In the genomic region with DNA sequence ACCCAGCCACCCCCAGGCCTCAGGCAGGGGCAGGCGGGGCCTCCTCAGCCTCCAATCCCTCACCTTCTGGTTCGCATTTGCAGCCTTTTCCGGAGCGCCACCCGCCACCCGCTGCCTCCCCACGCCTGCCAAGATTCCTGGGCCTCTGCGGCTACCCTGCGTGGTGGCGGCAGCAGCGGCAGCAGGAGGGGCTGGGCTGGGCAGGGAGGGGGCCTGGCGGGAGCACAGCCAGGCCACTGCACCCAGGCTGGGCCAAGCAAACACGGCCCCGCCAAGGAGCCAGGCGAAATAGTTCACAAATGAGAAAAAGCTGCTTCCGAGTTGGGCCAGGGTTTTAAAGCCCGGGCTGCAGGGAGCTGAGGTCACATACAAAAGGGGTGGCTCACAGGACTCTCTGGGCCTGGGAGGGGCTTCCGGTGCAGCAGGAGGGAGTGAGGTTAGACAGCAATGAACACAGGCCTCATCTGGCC, we compare ENCODE assay signal across 13 cellular contexts. TPM values are rescaled to one million over a fixed set of nuclear protein-coding genes. Genes with fewer than 3 reads are reported as not detected.
DNase-seq lines count a peak whose midpoint lies in the region; ATAC-seq and TF ChIP-seq lines count a peak whose summit lies in the region.
"Had no signal": no experiment of that assay in that cellular context is flagged by ENCODE, and none has a peak within 500 bp of the region (broad histone marks: within the 10 kb centered on the region; RNA-seq: fewer than 3 reads in every experiment).

No MANE protein-coding gene starts in this region.

- no peak overlapping the region for H3K18ac ChIP-seq in mesendoderm (ENCODE audit: low read length)

- H3K27me3 ChIP-seq in breast epithelium (no peaks in the 10 kb centered on the region), mesendoderm (ENCODE audit: insufficient read depth, low read length, poor library complexity) (no peaks in the 10 kb centered on the region), aorta (ENCODE audit: control insufficient read depth in 1 of 2, insufficient read depth in 2 of 2, low read length in 1 of 2) (no peaks in the 10 kb centered on the region)

- H3K9ac ChIP-seq in mesendoderm (ENCODE audit: low read length), result no peak overlapping the region

- H3K79me2 ChIP-seq in mesendoderm (ENCODE audit: control insufficient read depth, insufficient read depth, low read length), result no peaks in the 10 kb centered on the region

- ATAC-seq in aorta (ENCODE audit: low FRiP score), result peak; percentile 92
- no peak for ATAC-seq in GM18511 (IDR thresholded peaks at IDR 0.05; ENCODE audit: unreplicated experiment)
- ATAC-seq: left lobe of liver, T-helper 17 cell had no signal

- intact Hi-C loops in breast epithelium (cut with DNase I; ENCODE audit: low total_unique reads) (no loop called here), MCF 10A (cut with micrococcal nuclease) (no loop called here), aorta (cut with DNase I) (loop anchor here in 1 of 2 donors (1.0 kb wide), 1 partner anchor 21 kb away; no protein-coding TSS in a partner anchor)

- H3K27ac ChIP-seq in breast epithelium (peak overlapping the region; percentile 67 to 86), mesendoderm (ENCODE audit: low read depth, low read length) (no peak overlapping the region), aorta (ENCODE audit: low read depth in 1 of 2, low read length in 2 of 2) (peak overlapping the region; percentile 20 to 89)

- no peak overlapping the region for H3K4me3 Mint-ChIP-seq in MCF 10A (ENCODE audit: unreplicated experiment)
- H3K4me3 Mint-ChIP-seq: activated T-cell treated with anti-CD3 and anti-CD28 coated beads, Interleukin-2, amount 50 U/mL, for 24 hours; T-helper 17 cell had no signal

- POLR2A ChIA-PET in MCF 10A (lab: Yijun Ruan, JAX), result no interaction called here

- no peak overlapping the region for H3K27ac Mint-ChIP-seq in MCF 10A (ENCODE audit: low read depth, unreplicated experiment)
- H3K27ac Mint-ChIP-seq: activated T-cell treated with anti-CD3 and anti-CD28 coated beads, Interleukin-2, amount 50 U/mL, for 24 hours; T-helper 17 cell had no signal

- no peaks in the 10 kb centered on the region for H3K9me3 ChIP-seq in breast epithelium
- no peaks in the 10 kb centered on the region for H3K9me3 ChIP-seq in aorta (ENCODE audit: control insufficient read depth, low read length)

- no peaks in the 10 kb centered on the region for H3K4me1 Mint-ChIP-seq in MCF 10A (ENCODE audit: insufficient read depth, unreplicated experiment)

- WGBS in mesendoderm (ENCODE audit: extremely low coverage, insufficient coverage, low lambda C conversion rate), result no CpG with 5 or more reads among the region's 18 CpGs
- 8 to 9% methylated on average over 18 of the region's 18 CpGs for WGBS in aorta, 2 donors

- no peaks in the 10 kb centered on the region for H3K36me3 Mint-ChIP-seq in MCF 10A (ENCODE audit: insufficient read depth, unreplicated experiment)

- TF ChIP-seq POLR2A in breast epithelium (IDR thresholded peaks at IDR 0.05), result no peak

- no peak overlapping the region for H2BK120ac ChIP-seq in mesendoderm (ENCODE audit: low read depth, low read length)

- no peak overlapping the region for H3K4ac ChIP-seq in mesendoderm (ENCODE audit: low read depth, low read length)

- peak overlapping the region; percentile 15 for H3K56ac ChIP-seq in mesendoderm (ENCODE audit: low read length)

- no peak overlapping the region for H4K8ac ChIP-seq in mesendoderm (ENCODE audit: low read depth, low read length)

- no TSS peak for BruUV-seq in MCF 10A (replicated peaks; lab: Mats Ljungman, UMichigan)

- H3K4me1 ChIP-seq in breast epithelium, result peaks cover 4 to 21% of the 10 kb centered on the region in 2 donors
- no peaks in the 10 kb centered on the region for H3K4me1 ChIP-seq in mesendoderm (ENCODE audit: control insufficient read depth, low read depth, low read length)
- H3K4me1 ChIP-seq in aorta (ENCODE audit: control insufficient read depth in 1 of 2, insufficient read depth in 2 of 2, low read length in 2 of 2), result peaks cover 0 to 4% of the 10 kb centered on the region in 2 donors

- TF ChIP-seq CTCF in breast epithelium (IDR thresholded peaks at IDR 0.05), result no peak
- no peak for TF ChIP-seq CTCF in MCF 10A (IDR thresholded peaks at IDR 0.05; ENCODE audit: unreplicated experiment)
- TF ChIP-seq CTCF in choroid plexus epithelial cell (conservative IDR thresholded peaks at IDR 0.05; ENCODE audit: low read depth, low read length), result no peak
- TF ChIP-seq CTCF in GM13977 (IDR thresholded peaks at IDR 0.05; ENCODE audit: extremely low read depth, insufficient read depth, missing control alignments), result no peak

- H4K5ac ChIP-seq in mesendoderm (ENCODE audit: low read length), result no peak overlapping the region

- DNase-seq in breast epithelium (ENCODE audit: low spot score in 2 of 2) (peak in 1 of 2 donors; percentile 76), MCF 10A (ENCODE audit: unreplicated experiment) (no peak), choroid plexus epithelial cell (ENCODE audit: low read depth) (peak; percentile 76), mesendoderm (no peak), aorta (peak; percentile 92 to 93), GM13977 (ENCODE audit: low spot score) (no peak), HK-2 (ENCODE audit: unreplicated experiment) (no peak)
- DNase-seq: activated T-cell treated with anti-CD3 and anti-CD28 coated beads, Interleukin-2, amount 50 U/mL, for 24 hours; effector memory CD4-positive, alpha-beta T cell; NCI-H2171; T-helper 17 cell had no signal

- H3K4me3 ChIP-seq in breast epithelium, result peak overlapping the region in 1 of 3 donors; percentile 44
- no peak overlapping the region for H3K4me3 ChIP-seq in choroid plexus epithelial cell (ENCODE audit: low read depth, low read length)
- no peak overlapping the region for H3K4me3 ChIP-seq in mesendoderm (ENCODE audit: low read length)
- no peak overlapping the region for H3K4me3 ChIP-seq in aorta (ENCODE audit: low read length in 2 of 2)

- H3K36me3 ChIP-seq in breast epithelium (no peaks in the 10 kb centered on the region), mesendoderm (ENCODE audit: control insufficient read depth, insufficient read depth, low read length) (no peaks in the 10 kb centered on the region), aorta (ENCODE audit: control insufficient read depth in 1 of 2, insufficient read depth in 2 of 2, low read length in 1 of 2) (no peaks in the 10 kb centered on the region)

- H3K23ac ChIP-seq in mesendoderm (ENCODE audit: low read length), result no peak overlapping the region

- CTCF ChIA-PET in MCF 10A (lab: Yijun Ruan, JAX), result interaction anchor here (0.7 to 2.0 kb wide), 3 partner anchors 15 to 72 kb away, joined by 3 to 5 read pairs (median 3); no protein-coding TSS in a partner anchor

- no peak overlapping the region for H2BK15ac ChIP-seq in mesendoderm (replicated peaks; ENCODE audit: low read depth)

- H3K4me2 ChIP-seq in mesendoderm (ENCODE audit: low read length), result no peak overlapping the region

- no peak overlapping the region for H2AK5ac ChIP-seq in mesendoderm (ENCODE audit: low read length)

- no peaks in the 10 kb centered on the region for H3K9me3 Mint-ChIP-seq in MCF 10A (ENCODE audit: unreplicated experiment)
- H3K9me3 Mint-ChIP-seq: activated T-cell treated with anti-CD3 and anti-CD28 coated beads, Interleukin-2, amount 50 U/mL, for 24 hours had no signal

- H3K27me3 Mint-ChIP-seq in MCF 10A (ENCODE audit: insufficient read depth, unreplicated experiment), result no peaks in the 10 kb centered on the region
- H3K27me3 Mint-ChIP-seq: activated T-cell treated with anti-CD3 and anti-CD28 coated beads, Interleukin-2, amount 50 U/mL, for 24 hours had no signal

- in situ Hi-C loops in GM13977 (cut with MboI; ENCODE audit: low pct_unique_long_range_greater_than_20kb, low sequenced_read_pairs, unreplicated experiment), result no loop called here

- H2BK5ac ChIP-seq in mesendoderm (ENCODE audit: low read length), result no peak overlapping the region

- H3K79me1 ChIP-seq in mesendoderm (ENCODE audit: low read length), result no peaks in the 10 kb centered on the region

RNA-seq across cellular contexts. Expression of a gene that starts 9.8 kb away (rescaled TPM):
- 10 to 100 TPM in 2 of 3 donors, 1 to 10 TPM in 1; 3.4 to 20.6 (median 11.1) TPM for total RNA-seq in breast epithelium
- not detected in 2 replicates for total RNA-seq in MCF 10A (2022)
- polyA plus RNA-seq in mesendoderm (2013, experiment 1 of 2), result 0.49 TPM
- polyA plus RNA-seq in mesendoderm (2013, experiment 2 of 2), result 0.50 TPM
- 10 to 100 TPM; 37.5 to 48.5 TPM for total RNA-seq in aorta
- 10 to 100 TPM; 17.4 to 18.4 TPM for polyA plus RNA-seq in aorta

RNA-seq across cellular contexts. Expression of a gene that starts 26.5 kb away (rescaled TPM):
- total RNA-seq in breast epithelium (10 to 100 TPM; 26.2 to 48.7 (median 39.7) TPM), MCF 10A (2022) (24.8 and 26.4 TPM in 2 replicates), aorta (10 to 100 TPM; 15.9 to 21.2 TPM)
- polyA plus RNA-seq in mesendoderm (2013, experiment 1 of 2), result 16.8 TPM
- polyA plus RNA-seq in mesendoderm (2013, experiment 2 of 2), result 16.1 TPM
- 10 to 100 TPM; 12.9 to 20.4 TPM for polyA plus RNA-seq in aorta

RNA-seq across cellular contexts. Expression of a gene that starts 31.3 kb away (rescaled TPM):
- total RNA-seq in breast epithelium (1 to 10 TPM in 1 of 3 donors, under 1 TPM in 1, not detected in 1; 0.98 to 1.2 TPM), MCF 10A (2022) (not detected in 2 replicates), aorta (not detected)
- polyA plus RNA-seq in mesendoderm (2013, experiment 1 of 2), result 0.25 TPM
- polyA plus RNA-seq in mesendoderm (2013, experiment 2 of 2), result 0.25 TPM
- polyA plus RNA-seq in aorta, result under 1 TPM in 1 of 2 donors, not detected in 1; 0.82 TPM
- total RNA-seq: left lobe of liver had no signal

RNA-seq across cellular contexts. Expression of a gene that starts 34.1 kb away (rescaled TPM):
- total RNA-seq in breast epithelium, result 100 to 1,000 TPM; 107 to 118 (median 116) TPM
- 72.8 and 75.5 TPM in 2 replicates for total RNA-seq in MCF 10A (2022)
- 40.2 TPM for polyA plus RNA-seq in mesendoderm (2013, experiment 1 of 2)
- 41.3 TPM for polyA plus RNA-seq in mesendoderm (2013, experiment 2 of 2)
- total RNA-seq in aorta, result 10 to 100 TPM; 55.6 to 61.7 TPM
- polyA plus RNA-seq in aorta, result 10 to 100 TPM; 81.0 to 90.7 TPM

RNA-seq across cellular contexts. Expression of a gene that starts 40.7 kb away (rescaled TPM):
- 10 to 100 TPM; 67.4 to 78.0 (median 68.6) TPM for total RNA-seq in breast epithelium
- 131 and 170 TPM in 2 replicates for total RNA-seq in MCF 10A (2022)
- polyA plus RNA-seq in mesendoderm (2013, experiment 1 of 2), result 38.9 TPM
- 40.0 TPM for polyA plus RNA-seq in mesendoderm (2013, experiment 2 of 2)
- 100 to 1,000 TPM; 113 to 133 TPM for total RNA-seq in aorta
- 10 to 100 TPM; 52.8 to 81.2 TPM for polyA plus RNA-seq in aorta

Comparison
In these comparisons a context has a peak if more than half of its experiments do, and no peak if none do; other contexts are left out.
1. DNase-seq: peak in choroid plexus epithelial cell (single experiment) and aorta (2 of 2); none in MCF 10A (single experiment), mesendoderm (single experiment), GM13977 (single experiment) and HK-2 (single experiment).